ENCODE assay signal across 8 cellular contexts in genomic region chr6:163354779-163355431, GRCh38. TPM values are rescaled to one million over a fixed set of nuclear protein-coding genes. Genes with fewer than 3 reads are reported as not detected.
DNase-seq lines count a peak whose midpoint lies in the region; ATAC-seq and TF ChIP-seq lines count a peak whose summit lies in the region.

No MANE protein-coding gene starts in this region.

- peaks cover 0 to 5% (median 0%) of the 10 kb centered on the region in 7 donors for H3K4me1 Mint-ChIP-seq in naive thymus-derived CD4-positive, alpha-beta T cell

- POLR2A ChIA-PET in naive thymus-derived CD4-positive, alpha-beta T cell (lab: Charles Lee), result no interaction called here

- intact Hi-C loops in naive thymus-derived CD4-positive, alpha-beta T cell (cut with micrococcal nuclease), result no loop called here

- ATAC-seq in GM18873 (IDR thresholded peaks at IDR 0.05; ENCODE audit: low FRiP score, unreplicated experiment) (peak; percentile 53), HG03442 (IDR thresholded peaks at IDR 0.05; ENCODE audit: unreplicated experiment) (peak; percentile 74)
- peak; percentile 28 for ATAC-seq in naive thymus-derived CD4-positive, alpha-beta T cell

- in situ Hi-C loops in brain microvascular endothelial cell (cut with HindIII; ENCODE audit: low pct_ligation_motif_present, low sequenced_read_pairs), result no loop called here

- H3K4me1 ChIP-seq in naive thymus-derived CD4-positive, alpha-beta T cell (ENCODE audit: control insufficient read depth in 2 of 2, insufficient read depth in 2 of 2, low read length in 2 of 2), result no peaks in the 10 kb centered on the region

- H3K36me3 Mint-ChIP-seq in naive thymus-derived CD4-positive, alpha-beta T cell, result no peaks in the 10 kb centered on the region

- CTCF ChIA-PET in naive thymus-derived CD4-positive, alpha-beta T cell (lab: Charles Lee), result interaction anchor here (0.7 kb wide), 1 partner anchor 1125 kb away, joined by 3 read pairs; no protein-coding TSS in a partner anchor

- no peak for TF ChIP-seq CTCF in brain microvascular endothelial cell (IDR thresholded peaks at IDR 0.05; ENCODE audit: low read depth, low read length, missing control alignments)

- H3K27ac Mint-ChIP-seq in naive thymus-derived CD4-positive, alpha-beta T cell, result no peak overlapping the region

- peaks cover 0 to 2% (median 0%) of the 10 kb centered on the region in 11 donors for H3K9me3 Mint-ChIP-seq in naive thymus-derived CD4-positive, alpha-beta T cell

- no peak overlapping the region for H3K4me3 Mint-ChIP-seq in naive thymus-derived CD4-positive, alpha-beta T cell

- H3K27me3 Mint-ChIP-seq in naive thymus-derived CD4-positive, alpha-beta T cell, result peaks cover 0 to 6% (median 0%) of the 10 kb centered on the region in 5 donors

- no peaks in the 10 kb centered on the region for H3K27me3 ChIP-seq in brain microvascular endothelial cell (replicated peaks)
- H3K27me3 ChIP-seq in naive thymus-derived CD4-positive, alpha-beta T cell (ENCODE audit: control insufficient read depth in 2 of 2, insufficient read depth in 2 of 2, low read length in 2 of 2), result no peaks in the 10 kb centered on the region

- H3K36me3 ChIP-seq in brain microvascular endothelial cell (replicated peaks), result no peaks in the 10 kb centered on the region
- H3K36me3 ChIP-seq in naive thymus-derived CD4-positive, alpha-beta T cell (ENCODE audit: control insufficient read depth in 2 of 3, insufficient read depth in 3 of 3, low read length in 3 of 3), result no peaks in the 10 kb centered on the region

- peak overlapping the region; percentile 5 for H3K4me3 ChIP-seq in brain microvascular endothelial cell (ENCODE audit: low read depth, low read length)
- H3K4me3 ChIP-seq in naive thymus-derived CD4-positive, alpha-beta T cell (ENCODE audit: low read length), result no peak overlapping the region

- DNase-seq in brain microvascular endothelial cell, result peak; percentile 34
- DNase-seq in naive thymus-derived CD4-positive, alpha-beta T cell, result no peak
- no peak for DNase-seq in NCI-H1417 (lab: John Stamatoyannopoulos, UW)
- DNase-seq in stimulated activated CD4-positive, alpha-beta T cell treated with anti-CD3 and anti-CD28 coated beads, Interleukin-2, amount 100 ng/mL, for 48 hours, result no peak
- DNase-seq in NCI-H2171 (lab: John Stamatoyannopoulos, UW), result no peak
- no peak for DNase-seq in activated CD8-positive, alpha-beta memory T cell treated with anti-CD3 and anti-CD28 coated beads, Interleukin-2, amount 50 U/mL, for 4 hours

- no peaks in the 10 kb centered on the region for H3K9me3 ChIP-seq in naive thymus-derived CD4-positive, alpha-beta T cell (ENCODE audit: control insufficient read depth in 2 of 3, low read length in 3 of 3)

- H3K27ac ChIP-seq in brain microvascular endothelial cell, result peak overlapping the region; percentile 91
- H3K27ac ChIP-seq in naive thymus-derived CD4-positive, alpha-beta T cell (ENCODE audit: low read depth, low read length), result no peak overlapping the region

RNA-seq across cellular contexts. Expression of gene QKI, which starts 59.6 kb away (rescaled TPM):
- 100 to 1,000 TPM in 1 of 5 experiments, 10 to 100 TPM in 4; 70.1 to 147 (median 72.8) TPM for total RNA-seq in naive thymus-derived CD4-positive, alpha-beta T cell
- polyA plus RNA-seq in naive thymus-derived CD4-positive, alpha-beta T cell, result 10 to 100 TPM; 15.0 to 20.8 TPM
